Comparison of ENCODE assay signal across 8 cellular contexts in genomic region chr9:100352201-100352726, GRCh38. TPM values are rescaled to one million over a fixed set of nuclear protein-coding genes. Genes with fewer than 3 reads are reported as not detected.
A peak's percentile ranks its signal among the peaks of the same experiment; 100 is the strongest.
DNase-seq lines count a peak whose midpoint lies in the region; ATAC-seq and TF ChIP-seq lines count a peak whose summit lies in the region.

No MANE protein-coding gene starts in this region.

- H3K4me3 Mint-ChIP-seq in natural killer cell: peak overlapping the region; percentile 95

- H3K9me3 ChIP-seq in thymus (ENCODE audit: control insufficient read depth): no peaks in the 10 kb centered on the region

- H3K27ac Mint-ChIP-seq in natural killer cell: peak overlapping the region; percentile 24 to 94

- under 1% methylated on average over 43 of the region's 43 CpGs for WGBS in thymus

- no peaks in the 10 kb centered on the region for H3K36me3 ChIP-seq in H7 (replicated peaks; ENCODE audit: control insufficient read depth, insufficient read depth, low read length)
- H3K36me3 ChIP-seq in thymus (ENCODE audit: control insufficient read depth, insufficient read depth): no peaks in the 10 kb centered on the region

- no peak for TF ChIP-seq CTCF in GM12865 (IDR thresholded peaks at IDR 0.05; ENCODE audit: insufficient read depth, low read depth, low read length, missing control alignments)
- TF ChIP-seq CTCF in natural killer cell (IDR thresholded peaks at IDR 0.05): no peak

- H3K4me3 ChIP-seq in GM12865 (ENCODE audit: low read depth, low read length): peak overlapping the region; percentile 76
- peak overlapping the region; percentile 85 for H3K4me3 ChIP-seq in H7 (ENCODE audit: insufficient read depth, low read depth, low read length)
- peak overlapping the region; percentile 100 for H3K4me3 ChIP-seq in thymus (ENCODE audit: low read length)

- no peaks in the 10 kb centered on the region for H3K36me3 Mint-ChIP-seq in natural killer cell

- peak; percentile 14 to 24 (median 21) for ATAC-seq in natural killer cell

- intact Hi-C loops in natural killer cell (cut with micrococcal nuclease): loop anchor here (1.0 to 10.0 kb wide), 3 partner anchors 59 to 267 kb away; no protein-coding TSS in a partner anchor

- no peaks in the 10 kb centered on the region for H3K27me3 ChIP-seq in H7 (ENCODE audit: control insufficient read depth, insufficient read depth, low read length)
- H3K27me3 ChIP-seq in thymus (ENCODE audit: control insufficient read depth, insufficient read depth): no peaks in the 10 kb centered on the region

- H3K27me3 Mint-ChIP-seq in natural killer cell (ENCODE audit: low read depth in 2 of 2): no peaks in the 10 kb centered on the region

- peaks cover 41 to 45% of the 10 kb centered on the region in 2 donors for H3K4me1 Mint-ChIP-seq in natural killer cell

- H3K9me3 Mint-ChIP-seq in natural killer cell: no peaks in the 10 kb centered on the region

- DNase-seq in GM12865 (ENCODE audit: low read depth): peak; percentile 47
- no peak for DNase-seq in H7
- peak; percentile 21 for DNase-seq in LHCN-M2 (ENCODE audit: low read depth)
- peak; percentile 5 for DNase-seq in activated T-cell treated with anti-CD3 and anti-CD28 coated beads for 4 hours
- peak; percentile 6 for DNase-seq in fibroblast of gingiva (ENCODE audit: low read depth)
- peak; percentile 25 for DNase-seq in natural killer cell
- no peak for DNase-seq in DMS114 treated with DMSO at 0.1 percent for 48 hours (lab: John Stamatoyannopoulos, UW; ENCODE audit: unreplicated experiment)

- peaks cover 25% of the 10 kb centered on the region for H3K4me1 ChIP-seq in thymus (ENCODE audit: control insufficient read depth, insufficient read depth, low read length)

- H3K27ac ChIP-seq in thymus (ENCODE audit: low read depth): peak overlapping the region; percentile 70

RNA-seq across cellular contexts. Expression of gene TEX10, which starts 0.5 kb away (rescaled TPM):
- 44.9 and 57.2 TPM in 2 replicates for total RNA-seq in H7 (2014; rRNA removed; shearing (Covaris generic))
- total RNA-seq in LHCN-M2 (2014; rRNA removed) (47.5 and 48.7 TPM in 2 replicates), natural killer cell (10 to 100 TPM; 11.1 to 15.9 (median 13.2) TPM)
- 16.0 TPM for polyA plus RNA-seq in LHCN-M2 (2012)
- polyA plus RNA-seq in thymus: 13.6 TPM

Comparison
In these comparisons a context has a peak if more than half of its experiments do, and no peak if none do; other contexts are left out.
1. DNase-seq: peak in GM12865 (single experiment), LHCN-M2 (single experiment), activated T-cell treated with anti-CD3 and anti-CD28 coated beads for 4 hours (single experiment), fibroblast of gingiva (single experiment) and natural killer cell (single experiment); none in H7 (single experiment) and DMS114 treated with DMSO at 0.1 percent for 48 hours (single experiment).
2. Peak in every context shown above with its lines, with median percentiles within 50 percentile points of each other: H3K4me3 ChIP-seq.